ENCODE assay signal across 19 cellular contexts in genomic region chr1:169753549-169753948, GRCh38. TPM values are rescaled to one million over a fixed set of nuclear protein-coding genes. Genes with fewer than 3 reads are reported as not detected.
DNase-seq lines count a peak whose midpoint lies in the region; ATAC-seq and TF ChIP-seq lines count a peak whose summit lies in the region.
"Had no signal": no experiment of that assay in that cellular context is flagged by ENCODE, and none has a peak within 500 bp of the region (broad histone marks: within the 10 kb centered on the region; RNA-seq: fewer than 3 reads in every experiment).

No MANE protein-coding gene starts in this region.

- no peak overlapping the region for H3K27ac Mint-ChIP-seq in endodermal cell
- H3K27ac Mint-ChIP-seq in progenitor cell of endocrine pancreas, result no peak overlapping the region
- H3K27ac Mint-ChIP-seq: T-cell had no signal

- H3K27ac ChIP-seq in A673 (ENCODE audit: low read depth, low read length, poor library complexity, severe bottlenecking) (no peak overlapping the region), OCI-LY3 (ENCODE audit: low read length) (no peak overlapping the region), endodermal cell (ENCODE audit: low read depth, low read length) (no peak overlapping the region), esophagus muscularis mucosa (replicated peaks in 1 of 4) (no peak overlapping the region), right lobe of liver (no peak overlapping the region)
- H3K27ac ChIP-seq: A549, KMS-11 had no signal

- no peaks in the 10 kb centered on the region for H4K20me1 ChIP-seq in OCI-LY3 (ENCODE audit: insufficient read depth, low read length)

- H3K79me2 ChIP-seq in OCI-LY3 (ENCODE audit: low read length), result no peaks in the 10 kb centered on the region

- no peaks in the 10 kb centered on the region for H3K36me3 ChIP-seq in A673 (ENCODE audit: insufficient read depth, low read length, poor library complexity, severe bottlenecking)
- no peaks in the 10 kb centered on the region for H3K36me3 ChIP-seq in OCI-LY3 (replicated peaks; ENCODE audit: low read depth, low read length)
- no peaks in the 10 kb centered on the region for H3K36me3 ChIP-seq in endodermal cell (ENCODE audit: control insufficient read depth, insufficient read depth, low read length)
- H3K36me3 ChIP-seq in esophagus muscularis mucosa, result no peaks in the 10 kb centered on the region
- H3K36me3 ChIP-seq in right lobe of liver, result no peaks in the 10 kb centered on the region

- POLR2A ChIA-PET in A673 (lab: Charles Lee; ENCODE audit: low non-redundant PET), result no interaction called here

- peaks cover 1% of the 10 kb centered on the region for H3K27me3 Mint-ChIP-seq in endodermal cell (ENCODE audit: insufficient read depth)
- no peaks in the 10 kb centered on the region for H3K27me3 Mint-ChIP-seq in progenitor cell of endocrine pancreas

- CTCF ChIA-PET in A673 (lab: Charles Lee), result no interaction called here

- 59 to 63% methylated on average over 1 to 2 of the region's 4 CpGs for WGBS in endodermal cell (ENCODE audit: insufficient coverage in 1 of 2, insufficient read length in 1 of 2), 2 experiments
- WGBS in esophagus muscularis mucosa, result 71% methylated on average over 4 of the region's 4 CpGs
- 76% methylated on average over 4 of the region's 4 CpGs for WGBS in right lobe of liver (ENCODE audit: insufficient coverage, low coverage, low lambda C conversion rate, missing lambda C conversion rate)

- no peak overlapping the region for H3K4me3 ChIP-seq in A673 (ENCODE audit: low read depth, low read length, poor library complexity, severe bottlenecking)
- H3K4me3 ChIP-seq in OCI-LY3 (ENCODE audit: low read length), result no peak overlapping the region
- H3K4me3 ChIP-seq in endodermal cell (ENCODE audit: low read length), result no peak overlapping the region
- no peak overlapping the region for H3K4me3 ChIP-seq in esophagus muscularis mucosa
- no peak overlapping the region for H3K4me3 ChIP-seq in right lobe of liver
- H3K4me3 ChIP-seq: A549 had no signal

- H3K36me3 Mint-ChIP-seq in endodermal cell (ENCODE audit: low read depth) (no peaks in the 10 kb centered on the region), progenitor cell of endocrine pancreas (ENCODE audit: insufficient read depth) (no peaks in the 10 kb centered on the region)
- H3K36me3 Mint-ChIP-seq: T-cell had no signal

- no peaks in the 10 kb centered on the region for H3K27me3 ChIP-seq in A673 (replicated peaks; ENCODE audit: insufficient read depth, low read depth, low read length, poor library complexity)
- H3K27me3 ChIP-seq in OCI-LY3 (ENCODE audit: low read depth, low read length), result no peaks in the 10 kb centered on the region
- H3K27me3 ChIP-seq in endodermal cell (ENCODE audit: control insufficient read depth, insufficient read depth, low read length, poor library complexity, severe bottlenecking), result peaks cover 36% of the 10 kb centered on the region
- peaks cover 0 to 3% (median 0%) of the 10 kb centered on the region in 4 donors for H3K27me3 ChIP-seq in esophagus muscularis mucosa
- H3K27me3 ChIP-seq in right lobe of liver, result no peaks in the 10 kb centered on the region

- H3K4me3 Mint-ChIP-seq in endodermal cell (no peak overlapping the region), progenitor cell of endocrine pancreas (ENCODE audit: low read depth) (no peak overlapping the region)
- H3K4me3 Mint-ChIP-seq: T-cell had no signal

- H3K9me3 Mint-ChIP-seq in endodermal cell, result peaks cover 7% of the 10 kb centered on the region
- H3K9me3 Mint-ChIP-seq in progenitor cell of endocrine pancreas (ENCODE audit: low read depth), result no peaks in the 10 kb centered on the region
- H3K9me3 Mint-ChIP-seq: T-cell had no signal

- TF ChIP-seq POLR2A in esophagus muscularis mucosa (IDR thresholded peaks at IDR 0.05; ENCODE audit: low read depth), result no peak
- TF ChIP-seq POLR2A in right lobe of liver (IDR thresholded peaks at IDR 0.05), result no peak

- BruUV-seq in A673 (replicated peaks; lab: Mats Ljungman, UMichigan), result no TSS peak

- H3K9ac ChIP-seq in OCI-LY3 (ENCODE audit: low read length) (no peak overlapping the region), endodermal cell (ENCODE audit: extremely low read depth, low read length, poor library complexity, severe bottlenecking) (no peak overlapping the region)
- H3K9ac ChIP-seq: KMS-11 had no signal

- intact Hi-C loops in A673 (cut with micrococcal nuclease; ENCODE audit: unreplicated experiment) (no loop called here), esophagus muscularis mucosa (cut with DNase I) (no loop called here), right lobe of liver (cut with DNase I) (no loop called here)

- no peaks in the 10 kb centered on the region for H3K4me1 Mint-ChIP-seq in endodermal cell
- H3K4me1 Mint-ChIP-seq in progenitor cell of endocrine pancreas (ENCODE audit: low read depth), result no peaks in the 10 kb centered on the region
- H3K4me1 Mint-ChIP-seq: T-cell had no signal

- no peak for TF ChIP-seq EP300 in esophagus muscularis mucosa (IDR thresholded peaks at IDR 0.05)

- DNase-seq in A673 (ENCODE audit: low spot score) (peak; percentile 12), endodermal cell (no peak), NCI-H526 treated with DMSO at 0.1 percent for 48 hours (lab: John Stamatoyannopoulos, UW) (no peak), progenitor cell of endocrine pancreas (ENCODE audit: low spot score, unreplicated experiment) (no peak), esophagus muscularis mucosa (ENCODE audit: extremely low spot score) (no peak), right lobe of liver (no peak)
- DNase-seq: DMS53; GOT3; MM.1S; NCI-H1092 treated with DMSO at 0.1 percent for 48 hours; NCI-H1694; NCI-H2227 treated with DMSO at 0.1 percent for 48 hours; NCI-H524 treated with DMSO at 0.1 percent for 48 hours; NK-92 treated with Interleukin-12 subunit alpha and Interleukin-12 subunit beta, amount 100 ng/mL, for 24 hours; T-cell had no signal

- H3K4me1 ChIP-seq in A673 (ENCODE audit: insufficient read depth, low read length, poor library complexity, severe bottlenecking), result no peaks in the 10 kb centered on the region
- H3K4me1 ChIP-seq in OCI-LY3 (ENCODE audit: low read length), result no peaks in the 10 kb centered on the region
- no peaks in the 10 kb centered on the region for H3K4me1 ChIP-seq in endodermal cell (ENCODE audit: control insufficient read depth, insufficient read depth, low read length)
- H3K4me1 ChIP-seq in esophagus muscularis mucosa, result no peaks in the 10 kb centered on the region
- H3K4me1 ChIP-seq in right lobe of liver, result no peaks in the 10 kb centered on the region
- H3K4me1 ChIP-seq: A549 had no signal

- TF ChIP-seq CTCF in A673 (conservative IDR thresholded peaks at IDR 0.05; ENCODE audit: low read depth, low read length) (peak; percentile 18; the same call in 1 of the 2 replicates), GM12873 (IDR thresholded peaks at IDR 0.05; ENCODE audit: insufficient read depth, low read depth, low read length, missing control alignments) (peak; percentile 1), OCI-LY3 (IDR thresholded peaks at IDR 0.05; ENCODE audit: low read depth, low read length) (no peak), endodermal cell (conservative IDR thresholded peaks at IDR 0.05) (peak; percentile 68), progenitor cell of endocrine pancreas (IDR thresholded peaks at IDR 0.05; ENCODE audit: unreplicated experiment) (no peak), esophagus muscularis mucosa (IDR thresholded peaks at IDR 0.05) (no peak), right lobe of liver (IDR thresholded peaks at IDR 0.05) (no peak)

- H3K9me3 ChIP-seq in A673 (ENCODE audit: low read depth, low read length, poor library complexity, severe bottlenecking) (no peaks in the 10 kb centered on the region), OCI-LY3 (ENCODE audit: insufficient read depth, low read length) (no peaks in the 10 kb centered on the region), endodermal cell (ENCODE audit: control insufficient read depth, low read length) (peaks cover 5% of the 10 kb centered on the region), esophagus muscularis mucosa (no peaks in the 10 kb centered on the region), right lobe of liver (no peaks in the 10 kb centered on the region)
- H3K9me3 ChIP-seq: A549 had no signal

- no peak for ATAC-seq in right lobe of liver
- ATAC-seq: A549, T-cell had no signal

- H3K4me2 ChIP-seq in OCI-LY3 (ENCODE audit: low read length), result no peak overlapping the region
- H3K4me2 ChIP-seq: A549, KMS-11 had no signal

- peak overlapping the region; percentile 26; the same call in 1 of the 2 replicates for H2AFZ ChIP-seq in OCI-LY3 (ENCODE audit: low read depth, low read length)

RNA-seq across cellular contexts. Expression of gene SELE, which starts 19.7 kb away (rescaled TPM):
- total RNA-seq in A673 (2021), result not detected in 2 replicates
- total RNA-seq in endodermal cell, result not detected
- 0.28 TPM for polyA plus RNA-seq in endodermal cell (2013, experiment 1 of 2)
- polyA plus RNA-seq in endodermal cell (2013, experiment 2 of 2), result not detected
- total RNA-seq in progenitor cell of endocrine pancreas, result not detected in 2 replicates
- 10 to 100 TPM in 1 of 4 donors, 1 to 10 TPM in 2, under 1 TPM in 1; 0.06 to 15.7 (median 1.5) TPM for total RNA-seq in esophagus muscularis mucosa
- 1 to 10 TPM in 3 of 6 experiments, under 1 TPM in 3; 0.18 to 3.1 (median 0.94) TPM for total RNA-seq in right lobe of liver
- total RNA-seq: T-cell had no signal
- polyA plus RNA-seq: A549 had no signal

RNA-seq across cellular contexts. Expression of gene METTL18, which starts 41.2 kb away (rescaled TPM):
- 5.4 and 6.3 TPM in 2 replicates for total RNA-seq in A673 (2021)
- total RNA-seq in endodermal cell, result 1 to 10 TPM; 6.7 to 7.3 TPM
- polyA plus RNA-seq in endodermal cell (2013, experiment 1 of 2), result 11.8 TPM
- polyA plus RNA-seq in endodermal cell (2013, experiment 2 of 2), result 9.3 TPM
- 9.3 and 12.7 TPM in 2 replicates for total RNA-seq in progenitor cell of endocrine pancreas
- total RNA-seq in esophagus muscularis mucosa, result 1 to 10 TPM; 5.6 to 6.8 (median 6.2) TPM
- 1 to 10 TPM; 2.2 to 4.4 (median 2.8) TPM for total RNA-seq in right lobe of liver

RNA-seq across cellular contexts. Expression of gene SELL, which starts 42.1 kb away (rescaled TPM):
- total RNA-seq in A673 (2021) (not detected in 2 replicates), endodermal cell (under 1 TPM in 1 of 2 donors, not detected in 1; 0.95 TPM), progenitor cell of endocrine pancreas (0.16 and 0.69 TPM in 2 replicates), esophagus muscularis mucosa (10 to 100 TPM in 1 of 4 donors, 1 to 10 TPM in 1, under 1 TPM in 2; 0.42 to 11.9 (median 0.86) TPM), right lobe of liver (1 to 10 TPM in 5 of 6 experiments, under 1 TPM in 1; 0.80 to 4.5 (median 2.2) TPM)
- polyA plus RNA-seq in endodermal cell (2013, experiment 1 of 2), result not detected
- polyA plus RNA-seq in endodermal cell (2013, experiment 2 of 2), result not detected

Comparison
In these comparisons a context has a peak if more than half of its experiments do, and no peak if none do; other contexts are left out.
1. CTCF ChIP-seq: peak in A673 (single experiment), GM12873 (single experiment) and endodermal cell (single experiment); none in OCI-LY3 (single experiment), progenitor cell of endocrine pancreas (single experiment), esophagus muscularis mucosa (0 of 3) and right lobe of liver (0 of 4).